ENCODE assay signal across 2 cellular contexts in genomic region chr15:44734839-44735481, GRCh38.
TF ChIP-seq lines count a peak whose summit lies in the region.

No MANE protein-coding gene starts in this region.

TF ChIP-seq in liver, 16 proteins besides CTCF, POLR2A, EP300 and RAD21:
- TF ChIP-seq FOXA1 (IDR thresholded peaks at IDR 0.05) = no peak
- TF ChIP-seq HNF4G (IDR thresholded peaks at IDR 0.05) = no peak
- TF ChIP-seq NR2F2 (IDR thresholded peaks at IDR 0.05) = no peak

TF ChIP-seq in HepG2, 621 proteins besides CTCF, POLR2A, EP300 and RAD21:
- TF ChIP-seq ZFAT (CRISPR knock-in tag; conservative IDR thresholded peaks at IDR 0.05) = no peak
- no peak for TF ChIP-seq ZBTB42 (CRISPR knock-in tag; IDR thresholded peaks at IDR 0.05)
- TF ChIP-seq ZNF34 (CRISPR knock-in tag; IDR thresholded peaks at IDR 0.05; ENCODE audit: borderline replicate concordance) = no peak
- no peak for TF ChIP-seq ZNF10 (CRISPR knock-in tag; IDR thresholded peaks at IDR 0.05; ENCODE audit: borderline replicate concordance, low read depth)
- TF ChIP-seq NR3C1 (CRISPR knock-in tag; IDR thresholded peaks at IDR 0.05) = no peak
- TF ChIP-seq CHD4 (IDR thresholded peaks at IDR 0.05; ENCODE audit: borderline replicate concordance, low read length) = no peak
- TF ChIP-seq ZNF589 (CRISPR knock-in tag; conservative IDR thresholded peaks at IDR 0.05) = no peak
- no peak for TF ChIP-seq ZNF781 (CRISPR knock-in tag; IDR thresholded peaks at IDR 0.05; ENCODE audit: borderline replicate concordance, not compliant biosample characterization)
